ENCODE assay signal across 26 cellular contexts in the genomic region with DNA sequence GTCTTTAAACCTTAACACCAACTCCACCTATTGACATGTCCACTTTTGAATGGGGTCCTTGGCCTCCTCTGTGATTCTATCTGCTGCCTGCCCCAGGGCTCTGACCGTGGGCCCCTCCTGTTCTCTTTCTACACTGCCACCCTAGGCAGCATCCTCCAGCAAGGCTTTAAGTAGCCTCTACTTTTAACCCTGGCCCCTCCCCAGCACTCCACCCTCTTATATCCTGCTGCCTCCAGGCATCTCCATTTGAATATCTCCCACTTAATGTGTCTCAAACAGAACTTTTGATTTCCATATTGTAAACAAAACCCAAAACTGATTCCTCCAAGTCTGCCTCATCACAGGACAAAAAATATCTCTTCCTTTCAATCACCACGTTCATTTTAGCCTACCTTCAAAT.
DNase-seq lines count a peak whose midpoint lies in the region; FAIRE-seq and TF ChIP-seq lines count a peak whose summit lies in the region.
"Had no signal": no experiment of that assay in that cellular context is flagged by ENCODE, and none has a peak within 500 bp of the region (broad histone marks: within the 10 kb centered on the region; RNA-seq: fewer than 3 reads in every experiment).

No MANE protein-coding gene starts in this region.

- peaks cover 24% of the 10 kb centered on the region for H3K27me3 Mint-ChIP-seq in activated CD4-positive, alpha-beta T cell treated with anti-CD3 and anti-CD28 coated beads, Interleukin-2, amount 10 ng/mL, durations not matched to agents 24 days and 14 days
- peaks cover 4% of the 10 kb centered on the region for H3K27me3 Mint-ChIP-seq in endothelial cell (ENCODE audit: unreplicated experiment)

- H3K9ac ChIP-seq in keratinocyte (ENCODE audit: control insufficient read depth, extremely low read depth, insufficient read depth, low read length): no peak overlapping the region

- H3K4me1 Mint-ChIP-seq in activated CD4-positive, alpha-beta T cell treated with anti-CD3 and anti-CD28 coated beads, Interleukin-2, amount 10 ng/mL, durations not matched to agents 24 days and 14 days: peaks cover 33% of the 10 kb centered on the region
- H3K4me1 Mint-ChIP-seq in endothelial cell (ENCODE audit: unreplicated experiment): peaks cover 14% of the 10 kb centered on the region

- H2AFZ ChIP-seq in keratinocyte (ENCODE audit: control insufficient read depth, low read length): no peak overlapping the region

- H3K9me3 Mint-ChIP-seq in activated CD4-positive, alpha-beta T cell treated with anti-CD3 and anti-CD28 coated beads, Interleukin-2, amount 10 ng/mL, durations not matched to agents 24 days and 14 days: no peaks in the 10 kb centered on the region
- no peaks in the 10 kb centered on the region for H3K9me3 Mint-ChIP-seq in endothelial cell (ENCODE audit: unreplicated experiment)
- H3K9me3 Mint-ChIP-seq: activated B cell treated with CpG ODN at 0.5 μM for 24 hours; activated CD4-positive, alpha-beta memory T cell treated with anti-CD3 and anti-CD28 coated beads for 36 hours; stimulated activated naive B cell treated with anti-CD40 and anti-IgM and Interleukin-4, amounts not matched to agents 10 μg/mL and 1 μg/mL and 100 μg/mL, for 72 hours had no signal

- H3K36me3 Mint-ChIP-seq in activated CD4-positive, alpha-beta T cell treated with anti-CD3 and anti-CD28 coated beads, Interleukin-2, amount 10 ng/mL, durations not matched to agents 24 days and 14 days (ENCODE audit: low read depth): no peaks in the 10 kb centered on the region
- H3K36me3 Mint-ChIP-seq in endothelial cell (ENCODE audit: low read depth, unreplicated experiment): no peaks in the 10 kb centered on the region
- H3K36me3 Mint-ChIP-seq: activated CD4-positive, alpha-beta memory T cell treated with anti-CD3 and anti-CD28 coated beads for 36 hours; stimulated activated naive B cell treated with anti-CD40 and anti-IgM and Interleukin-4, amounts not matched to agents 10 μg/mL and 1 μg/mL and 100 μg/mL, for 72 hours had no signal

- DNase-seq in activated CD4-positive, alpha-beta T cell treated with anti-CD3 and anti-CD28 coated beads, Interleukin-2, amount 10 ng/mL, durations not matched to agents 24 days and 14 days: peak; percentile 48
- DNase-seq in activated CD4-positive, alpha-beta T cell treated with anti-CD3 and anti-CD28 coated beads, Interleukin-2, amount 50 U/mL, for 1 hour: no peak
- DNase-seq in SW480 (ENCODE audit: low spot score) (peak; percentile 50), keratinocyte (ENCODE audit: low read depth, low spot score) (no peak), endothelial cell (ENCODE audit: low spot score) (no peak), hippocampal formation (lab: John Stamatoyannopoulos, UW) (no peak), sigmoid colon (no peak)
- no peak for DNase-seq in stimulated activated CD4-positive, alpha-beta T cell treated with anti-CD3 and anti-CD28 coated beads, Interleukin-2, amount 100 ng/mL, for 24 hours
- DNase-seq: 8988T; activated B cell treated with CpG ODN at 0.5 μM for 24 hours; activated CD4-positive, alpha-beta memory T cell treated with anti-CD3 and anti-CD28 coated beads for 36 hours; activated effector memory CD4-positive, alpha-beta T cell treated with anti-CD3 and anti-CD28 coated beads, Interleukin-2, amount 50 U/mL, for 16 hours; brain microvascular endothelial cell; glutamatergic neuron; Kasumi-1; left ventricle myocardium inferior; midbrain; NCI-H1092; stimulated activated CD4-positive, alpha-beta T cell treated with anti-CD3 and anti-CD28 coated beads, Interleukin-2, amount 100 ng/mL, for 48 hours; stimulated activated naive B cell treated with anti-CD40 and anti-IgM and Interleukin-4, amounts not matched to agents 10 μg/mL and 1 μg/mL and 100 μg/mL, for 72 hours had no signal

- H3K36me3 ChIP-seq in keratinocyte (ENCODE audit: control insufficient read depth in 2 of 2, extremely low read depth in 1 of 2, insufficient read depth in 2 of 2, low read length in 2 of 2): no peaks in the 10 kb centered on the region
- no peaks in the 10 kb centered on the region for H3K36me3 ChIP-seq in sigmoid colon
- H3K36me3 ChIP-seq: brain microvascular endothelial cell, left ventricle myocardium inferior, thoracic aorta had no signal

- H4K20me1 ChIP-seq in keratinocyte (ENCODE audit: control insufficient read depth, extremely low read depth, insufficient read depth, low read length): no peaks in the 10 kb centered on the region

- no peak overlapping the region for H3K27ac ChIP-seq in keratinocyte (ENCODE audit: control insufficient read depth, insufficient read depth, low read length)
- H3K27ac ChIP-seq in sigmoid colon: no peak overlapping the region
- H3K27ac ChIP-seq: brain microvascular endothelial cell, left ventricle myocardium inferior, thoracic aorta had no signal

- H3K9me1 ChIP-seq in keratinocyte (ENCODE audit: control insufficient read depth, extremely low read depth, insufficient read depth, low read length): no peaks in the 10 kb centered on the region

- intact Hi-C loops in activated CD4-positive, alpha-beta T cell treated with anti-CD3 and anti-CD28 coated beads, Interleukin-2, amount 10 ng/mL, durations not matched to agents 24 days and 14 days (cut with micrococcal nuclease): loop anchor here (5.0 to 10.0 kb wide), 2 partner anchors 120 to 362 kb away; no protein-coding TSS in a partner anchor
- intact Hi-C loops in sigmoid colon (cut with DNase I): no loop called here

- no peak overlapping the region for H3K4me3 Mint-ChIP-seq in activated CD4-positive, alpha-beta T cell treated with anti-CD3 and anti-CD28 coated beads, Interleukin-2, amount 10 ng/mL, durations not matched to agents 24 days and 14 days
- H3K4me3 Mint-ChIP-seq in endothelial cell (ENCODE audit: unreplicated experiment): no peak overlapping the region
- H3K4me3 Mint-ChIP-seq: activated B cell treated with CpG ODN at 0.5 μM for 24 hours; activated CD4-positive, alpha-beta memory T cell treated with anti-CD3 and anti-CD28 coated beads for 36 hours; B cell; stimulated activated naive B cell treated with anti-CD40 and anti-IgM and Interleukin-4, amounts not matched to agents 10 μg/mL and 1 μg/mL and 100 μg/mL, for 72 hours had no signal

- no peaks in the 10 kb centered on the region for H3K79me2 ChIP-seq in keratinocyte (ENCODE audit: control insufficient read depth, insufficient read depth, low read length)

- 28 to 59% methylated on average over 2 of the region's 2 CpGs for WGBS in sigmoid colon, 2 donors

- H3K9me3 ChIP-seq in keratinocyte (ENCODE audit: control insufficient read depth, low read depth, low read length) (no peaks in the 10 kb centered on the region), sigmoid colon (no peaks in the 10 kb centered on the region)
- H3K9me3 ChIP-seq: left ventricle myocardium inferior, thoracic aorta had no signal

- no peak for TF ChIP-seq EP300 in sigmoid colon (IDR thresholded peaks at IDR 0.05)

- H3K4me3 ChIP-seq in keratinocyte (ENCODE audit: control insufficient read depth in 2 of 3, extremely low read depth in 1 of 3, insufficient read depth in 2 of 3, low read depth in 1 of 3, low read length in 3 of 3): no peak overlapping the region
- H3K4me3 ChIP-seq in sigmoid colon: no peak overlapping the region
- H3K4me3 ChIP-seq: left ventricle myocardium inferior, smooth muscle cell, thoracic aorta had no signal

- TF ChIP-seq CTCF in keratinocyte (optimal IDR thresholded peaks at IDR 0.05 in 1 of 3, IDR thresholded peaks at IDR 0.05 in 1 of 3, conservative IDR thresholded peaks at IDR 0.05 in 1 of 3; ENCODE audit: extremely low read depth in 1 of 3, insufficient read depth in 2 of 3, low read length in 3 of 3) (no peak), endothelial cell (IDR thresholded peaks at IDR 0.05; ENCODE audit: unreplicated experiment) (no peak), sigmoid colon (IDR thresholded peaks at IDR 0.05) (no peak)

- H3K27ac Mint-ChIP-seq in activated CD4-positive, alpha-beta T cell treated with anti-CD3 and anti-CD28 coated beads, Interleukin-2, amount 10 ng/mL, durations not matched to agents 24 days and 14 days: no peak overlapping the region
- H3K27ac Mint-ChIP-seq in endothelial cell (ENCODE audit: unreplicated experiment): no peak overlapping the region
- H3K27ac Mint-ChIP-seq: activated B cell treated with CpG ODN at 0.5 μM for 24 hours; activated CD4-positive, alpha-beta memory T cell treated with anti-CD3 and anti-CD28 coated beads for 36 hours; B cell; stimulated activated naive B cell treated with anti-CD40 and anti-IgM and Interleukin-4, amounts not matched to agents 10 μg/mL and 1 μg/mL and 100 μg/mL, for 72 hours had no signal

- FAIRE-seq in keratinocyte (lab: Jason Lieb, UNC): peak; percentile 23
- FAIRE-seq: colon, GM12891, HTR-8/SVneo had no signal

- peaks cover 5% of the 10 kb centered on the region for H3K27me3 ChIP-seq in keratinocyte (ENCODE audit: control insufficient read depth, extremely low read depth, insufficient read depth, low read length)
- H3K27me3 ChIP-seq in sigmoid colon: no peaks in the 10 kb centered on the region
- H3K27me3 ChIP-seq: brain microvascular endothelial cell had no signal

- H3K4me2 ChIP-seq in keratinocyte (ENCODE audit: control insufficient read depth, extremely low read depth, insufficient read depth, low read depth, low read length): peak overlapping the region; percentile 45
- H3K4me2 ChIP-seq: smooth muscle cell had no signal

- TF ChIP-seq POLR2A in sigmoid colon (IDR thresholded peaks at IDR 0.05): no peak

- dilution Hi-C loops in keratinocyte (cut with MboI; ENCODE audit: extremely low pct_ligation_motif_present, low sequenced_read_pairs): no loop called here

- H3K4me1 ChIP-seq in keratinocyte (ENCODE audit: control insufficient read depth, extremely low read depth, insufficient read depth, low read length) (peaks cover 18% of the 10 kb centered on the region), sigmoid colon (peaks cover 0 to 16% (median 15%) of the 10 kb centered on the region in 4 donors)

Comparison
In these comparisons a context has a peak if more than half of its experiments do, and no peak if none do; other contexts are left out.
1. DNase-seq: peak in activated CD4-positive, alpha-beta T cell treated with anti-CD3 and anti-CD28 coated beads, Interleukin-2, amount 10 ng/mL, durations not matched to agents 24 days and 14 days (single experiment) and SW480 (single experiment); none in activated CD4-positive, alpha-beta T cell treated with anti-CD3 and anti-CD28 coated beads, Interleukin-2, amount 50 U/mL, for 1 hour (single experiment), keratinocyte (single experiment), endothelial cell (single experiment), stimulated activated CD4-positive, alpha-beta T cell treated with anti-CD3 and anti-CD28 coated beads, Interleukin-2, amount 100 ng/mL, for 24 hours (0 of 2), hippocampal formation (0 of 2) and sigmoid colon (single experiment).